In the genomic region with DNA sequence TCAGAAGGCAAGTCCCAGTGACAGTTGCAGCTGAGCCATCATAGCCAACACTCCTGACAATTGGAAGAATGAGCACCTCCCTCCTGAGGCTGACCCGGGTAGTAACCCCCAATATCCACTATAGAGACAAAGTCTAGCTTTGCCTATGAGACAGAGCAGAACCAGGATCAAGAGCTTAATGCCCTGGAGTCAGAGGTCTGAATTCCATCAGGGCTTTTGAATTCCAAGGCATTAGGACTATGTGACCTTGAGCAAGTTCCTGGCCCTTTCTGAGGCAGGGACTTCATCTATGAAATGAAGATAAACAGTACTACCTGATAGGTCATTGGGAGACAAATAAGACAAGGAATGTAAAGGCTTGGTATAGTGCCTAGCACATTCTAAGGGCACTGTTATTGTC, we compare ENCODE assay signal across 2 cellular contexts.
TF ChIP-seq lines count a peak whose summit lies in the region.

No MANE protein-coding gene starts in this region.

TF ChIP-seq in K562, 482 proteins besides CTCF, POLR2A, EP300 and RAD21:
- TF ChIP-seq ILF3 (IDR thresholded peaks at IDR 0.05; ENCODE audit: borderline replicate concordance) (no peak), ZNF586 (CRISPR knock-in tag; conservative IDR thresholded peaks at IDR 0.05) (no peak), RB1 (IDR thresholded peaks at IDR 0.05; ENCODE audit: low read depth) (0 out of 2 replicates have a peak, but pooled peaks have one; percentile 7)

TF ChIP-seq in GM23338, 12 proteins besides CTCF, POLR2A, EP300 and RAD21:
- TF ChIP-seq JUNB (IDR thresholded peaks at IDR 0.05; ENCODE audit: unreplicated experiment) (no peak), EZH2 (IDR thresholded peaks at IDR 0.05; ENCODE audit: low read depth, unreplicated experiment) (no peak), CREB1 (CRISPR knock-in tag; IDR thresholded peaks at IDR 0.05; ENCODE audit: low read depth) (no peak), ZNF114 (CRISPR knock-in tag; IDR thresholded peaks at IDR 0.05) (no peak), EZH2phosphoT487 (IDR thresholded peaks at IDR 0.05; ENCODE audit: unreplicated experiment) (no peak), ZNF331 (CRISPR knock-in tag; IDR thresholded peaks at IDR 0.05; ENCODE audit: low read depth) (no peak), STAT1 (IDR thresholded peaks at IDR 0.05; ENCODE audit: unreplicated experiment) (no peak), NANOG (IDR thresholded peaks at IDR 0.05; ENCODE audit: borderline replicate concordance) (no peak), ETS1 (IDR thresholded peaks at IDR 0.05) (no peak), POLR2AphosphoS5 (IDR thresholded peaks at IDR 0.05; ENCODE audit: low read depth) (no peak), ZNF462 (CRISPR knock-in tag; IDR thresholded peaks at IDR 0.05) (no peak)
- TF ChIP-seq, protein P1, sequence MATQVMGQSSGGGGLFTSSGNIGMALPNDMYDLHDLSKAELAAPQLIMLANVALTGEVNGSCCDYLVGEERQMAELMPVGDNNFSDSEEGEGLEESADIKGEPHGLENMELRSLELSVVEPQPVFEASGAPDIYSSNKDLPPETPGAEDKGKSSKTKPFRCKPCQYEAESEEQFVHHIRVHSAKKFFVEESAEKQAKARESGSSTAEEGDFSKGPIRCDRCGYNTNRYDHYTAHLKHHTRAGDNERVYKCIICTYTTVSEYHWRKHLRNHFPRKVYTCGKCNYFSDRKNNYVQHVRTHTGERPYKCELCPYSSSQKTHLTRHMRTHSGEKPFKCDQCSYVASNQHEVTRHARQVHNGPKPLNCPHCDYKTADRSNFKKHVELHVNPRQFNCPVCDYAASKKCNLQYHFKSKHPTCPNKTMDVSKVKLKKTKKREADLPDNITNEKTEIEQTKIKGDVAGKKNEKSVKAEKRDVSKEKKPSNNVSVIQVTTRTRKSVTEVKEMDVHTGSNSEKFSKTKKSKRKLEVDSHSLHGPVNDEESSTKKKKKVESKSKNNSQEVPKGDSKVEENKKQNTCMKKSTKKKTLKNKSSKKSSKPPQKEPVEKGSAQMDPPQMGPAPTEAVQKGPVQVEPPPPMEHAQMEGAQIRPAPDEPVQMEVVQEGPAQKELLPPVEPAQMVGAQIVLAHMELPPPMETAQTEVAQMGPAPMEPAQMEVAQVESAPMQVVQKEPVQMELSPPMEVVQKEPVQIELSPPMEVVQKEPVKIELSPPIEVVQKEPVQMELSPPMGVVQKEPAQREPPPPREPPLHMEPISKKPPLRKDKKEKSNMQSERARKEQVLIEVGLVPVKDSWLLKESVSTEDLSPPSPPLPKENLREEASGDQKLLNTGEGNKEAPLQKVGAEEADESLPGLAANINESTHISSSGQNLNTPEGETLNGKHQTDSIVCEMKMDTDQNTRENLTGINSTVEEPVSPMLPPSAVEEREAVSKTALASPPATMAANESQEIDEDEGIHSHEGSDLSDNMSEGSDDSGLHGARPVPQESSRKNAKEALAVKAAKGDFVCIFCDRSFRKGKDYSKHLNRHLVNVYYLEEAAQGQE (IDR thresholded peaks at IDR 0.05; ENCODE audit: unreplicated experiment), result no peak
